Comparison of ENCODE assay signal across 30 cellular contexts in the genomic region with DNA sequence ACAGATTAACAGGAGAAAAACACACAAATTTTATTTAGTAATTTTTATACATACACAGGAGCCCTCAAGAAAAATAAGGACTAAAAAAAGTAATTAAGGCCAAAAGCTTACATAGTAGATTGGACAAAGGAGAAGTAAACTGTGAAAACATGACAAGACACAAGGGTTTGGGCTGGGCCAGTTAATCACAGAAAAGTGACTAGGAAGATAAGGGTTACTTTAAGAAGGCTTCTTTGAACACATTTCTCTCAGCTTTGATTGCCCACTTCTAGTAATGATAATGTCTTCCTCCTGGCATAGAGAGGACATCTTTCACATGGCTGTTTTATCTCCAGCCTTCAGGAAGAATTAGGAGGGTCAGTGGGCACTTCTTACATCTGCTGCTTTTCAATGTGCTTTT. TPM values are rescaled to one million over a fixed set of nuclear protein-coding genes. Genes with fewer than 3 reads are reported as not detected.
"Had no signal": no experiment of that assay in that cellular context is flagged by ENCODE, and none has a peak within 500 bp of the region (broad histone marks: within the 10 kb centered on the region; RNA-seq: fewer than 3 reads in every experiment).

No MANE protein-coding gene starts in this region.

- ATAC-seq: body of pancreas, gastroesophageal sphincter, natural killer cell, sciatic nerve, T-helper 17 cell, upper lobe of right lung had no signal

- H3K4me3 ChIP-seq: body of pancreas, colonic mucosa, gastroesophageal sphincter, hepatocyte, left ventricle myocardium inferior, lung, neural progenitor cell, skin epidermis, thyroid gland, upper lobe of right lung had no signal

- H3K36me3 ChIP-seq: colonic mucosa, neural progenitor cell had no signal

- H3K9me3 ChIP-seq: body of pancreas, colonic mucosa, gastroesophageal sphincter, left ventricle myocardium inferior, thyroid gland, upper lobe of right lung had no signal

- H3K27me3 ChIP-seq: body of pancreas, colonic mucosa, gastroesophageal sphincter, hepatocyte, thyroid gland, upper lobe of right lung had no signal

- H3K27ac ChIP-seq: body of pancreas, colonic mucosa, epithelial cell of prostate, gastroesophageal sphincter, hepatocyte, left ventricle myocardium inferior, neural progenitor cell, skin epidermis, thyroid gland, upper lobe of right lung, VCaP had no signal

- DNase-seq: activated CD4-positive, alpha-beta T cell treated with anti-CD3 and anti-CD28 coated beads for 48 hours; activated CD4-positive, alpha-beta T cell treated with anti-CD3 and anti-CD28 coated beads, Interleukin-2, amount 50 U/mL, for 48 hours; activated CD8-positive, alpha-beta memory T cell treated with anti-CD3 and anti-CD28 coated beads for 24 hours; activated effector memory CD4-positive, alpha-beta T cell treated with Interleukin-2 at 50 U/mL for 16 hours; activated naive CD4-positive, alpha-beta T cell treated with Interleukin-2 at 50 U/mL for 16 hours; anterior cingulate cortex; body of pancreas; colonic mucosa; effector CD8-positive, alpha-beta T cell; islet precursor cell; left ventricle myocardium inferior; mesendoderm; natural killer cell; occipital lobe; posterior cingulate gyrus; stimulated activated CD4-positive, alpha-beta T cell treated with anti-CD3 and anti-CD28 coated beads, Interleukin-12 subunit alpha, Interleukin-12 subunit beta, amount 100 ng/mL, for 4 hours; stimulated activated CD4-positive, alpha-beta T cell treated with anti-CD3 and anti-CD28 coated beads, Interleukin-4, amount 100 ng/mL, for 1 hour; substantia nigra; T-helper 17 cell; T1000; thyroid gland; upper lobe of right lung had no signal

RNA-seq across cellular contexts. Expression of gene LYVE1, which starts 30.9 kb away (rescaled TPM):
- total RNA-seq: natural killer cell, T-helper 17 cell had no signal
